8 cellular contexts compared by ENCODE assay signal in genomic region chr3:3799173-3800075, GRCh38. TPM values are rescaled to one million over a fixed set of nuclear protein-coding genes. Genes with fewer than 3 reads are reported as not detected.
DNase-seq lines count a peak whose midpoint lies in the region; ATAC-seq and TF ChIP-seq lines count a peak whose summit lies in the region.

Gene LRRN1 (plus strand): TSS chr3:3799431. CDS start chr3:3844642, 45,211 bp downstream.

- intact Hi-C loops in posterior cingulate gyrus (cut with DNase I) (loop anchor here (10.0 kb wide), 1 partner anchor 495 kb away; no protein-coding TSS in a partner anchor), vagina (cut with DNase I) (no loop called here)

- H3K9me3 Mint-ChIP-seq in activated naive CD8-positive, alpha-beta T cell (ENCODE audit: low read depth), result no peaks in the 10 kb centered on the region

- peak; percentile 46 for ATAC-seq in GM21723 (IDR thresholded peaks at IDR 0.05; ENCODE audit: unreplicated experiment)
- no peak for ATAC-seq in GM21367 (IDR thresholded peaks at IDR 0.05; ENCODE audit: unreplicated experiment)

- no peaks in the 10 kb centered on the region for H3K36me3 ChIP-seq in hepatocyte (replicated peaks; ENCODE audit: insufficient read depth, low read depth)
- H3K36me3 ChIP-seq in vagina, result no peaks in the 10 kb centered on the region

- H3K27me3 ChIP-seq in hepatocyte, result no peaks in the 10 kb centered on the region
- no peaks in the 10 kb centered on the region for H3K27me3 ChIP-seq in vagina

- H3K4me1 ChIP-seq in hepatocyte (ENCODE audit: insufficient read depth) (peaks cover 9% of the 10 kb centered on the region), vagina (peaks cover 19% of the 10 kb centered on the region)

- H3K4me2 ChIP-seq in hepatocyte, result peak within 1 kb of the TSS; percentile 96

- TF ChIP-seq POLR2A in vagina (IDR thresholded peaks at IDR 0.05), result no peak

- peak within 1 kb of the TSS; percentile 74 for H3K27ac Mint-ChIP-seq in activated naive CD8-positive, alpha-beta T cell

- H3K9me3 ChIP-seq in hepatocyte (ENCODE audit: low read depth) (no peaks in the 10 kb centered on the region), vagina (no peaks in the 10 kb centered on the region)

- TF ChIP-seq CTCF in hepatocyte (IDR thresholded peaks at IDR 0.05; ENCODE audit: poor library complexity), result no peak
- no peak for TF ChIP-seq CTCF in vagina (IDR thresholded peaks at IDR 0.05)

- peaks cover 38% of the 10 kb centered on the region for H3K79me2 ChIP-seq in hepatocyte

- 2% methylated on average over 45 of the region's 102 CpGs for WGBS in hepatocyte (ENCODE audit: low lambda C conversion rate, missing lambda C conversion rate)

- no peaks in the 10 kb centered on the region for H3K36me3 Mint-ChIP-seq in activated naive CD8-positive, alpha-beta T cell

- DNase-seq in A172 (ENCODE audit: low spot score) (peak; percentile 16), NCI-H510A (lab: John Stamatoyannopoulos, UW) (peak; percentile 75), hepatocyte (ENCODE audit: low spot score) (peak; percentile 93), posterior cingulate gyrus (peak; percentile 74 to 98 (median 90)), vagina (ENCODE audit: extremely low spot score in 2 of 2) (no peak)

- peak within 1 kb of the TSS; percentile 93 for H3K27ac ChIP-seq in hepatocyte
- no peak within 1 kb of the TSS for H3K27ac ChIP-seq in vagina

- H2AFZ ChIP-seq in hepatocyte, result peak within 1 kb of the TSS; percentile 64

- peaks cover 18% of the 10 kb centered on the region for H3K4me1 Mint-ChIP-seq in activated naive CD8-positive, alpha-beta T cell (ENCODE audit: low read depth)

- H3K9me2 ChIP-seq in hepatocyte (replicated peaks; ENCODE audit: insufficient read depth), result no peaks in the 10 kb centered on the region

- peak within 1 kb of the TSS; percentile 91 for H3K4me3 Mint-ChIP-seq in activated naive CD8-positive, alpha-beta T cell

- H4K20me1 ChIP-seq in hepatocyte (ENCODE audit: insufficient read depth, poor library complexity, severe bottlenecking), result no peaks in the 10 kb centered on the region

- peak within 1 kb of the TSS; percentile 96 for H3K4me3 ChIP-seq in hepatocyte
- peak within 1 kb of the TSS; percentile 49 to 65 for H3K4me3 ChIP-seq in vagina

- peaks cover 6% of the 10 kb centered on the region for H3K27me3 Mint-ChIP-seq in activated naive CD8-positive, alpha-beta T cell

RNA-seq across cellular contexts. Expression of gene LRRN1, which starts in this region (rescaled TPM):
- 2.1 and 7.7 TPM in 2 replicates for total RNA-seq in A172 (2014; rRNA removed; shearing (Covaris generic))
- total RNA-seq in hepatocyte, result 28.5 and 37.5 TPM in 2 replicates
- polyA plus RNA-seq in hepatocyte, result 25.6 and 27.9 TPM in 2 replicates
- 1.7 TPM for total RNA-seq in vagina

Comparison
In these comparisons a context has a peak if more than half of its experiments do, and no peak if none do; other contexts are left out.
1. DNase-seq: peak in A172 (single experiment), NCI-H510A (single experiment), hepatocyte (single experiment) and posterior cingulate gyrus (10 of 10); none in vagina (0 of 2).